ENCODE assay signal across 24 cellular contexts in the genomic region with DNA sequence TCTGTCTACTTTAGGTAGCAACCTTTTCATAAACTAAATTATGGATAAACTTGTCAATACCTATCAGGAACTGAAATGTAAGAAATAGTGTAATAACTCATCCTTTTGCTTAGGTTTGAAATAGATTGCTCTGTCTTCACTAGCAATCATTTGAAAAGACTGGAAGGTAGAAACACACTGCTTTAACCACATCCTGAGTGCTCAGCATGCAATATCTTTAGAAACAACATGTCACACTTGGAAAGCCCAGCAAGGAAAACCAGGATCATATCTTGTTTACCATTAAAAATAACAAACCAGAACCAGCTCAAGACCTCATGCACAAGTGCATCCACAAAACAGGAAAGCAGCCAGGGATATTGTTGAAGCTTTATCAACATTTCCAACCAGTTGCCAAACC. TPM values are rescaled to one million over a fixed set of nuclear protein-coding genes. Genes with fewer than 3 reads are reported as not detected.
"Had no signal": no experiment of that assay in that cellular context is flagged by ENCODE, and none has a peak within 500 bp of the region (broad histone marks: within the 10 kb centered on the region; RNA-seq: fewer than 3 reads in every experiment).

No MANE protein-coding gene starts in this region.

- H3K36me3 Mint-ChIP-seq: activated naive CD4-positive, alpha-beta T cell treated with anti-CD3 and anti-CD28 coated beads, Interleukin-2, amount 50 U/mL, for 24 hours had no signal

- H3K4me1 Mint-ChIP-seq: activated CD4-positive, alpha-beta T cell treated with anti-CD3 and anti-CD28 coated beads, Interleukin-2, amount 10 ng/mL, durations not matched to agents 24 days and 14 days had no signal

- H3K27ac ChIP-seq: body of pancreas, esophagus squamous epithelium, gastroesophageal sphincter, heart left ventricle, upper lobe of right lung, VCaP had no signal

- DNase-seq: activated CD4-positive, alpha-beta T cell treated with anti-CD3 and anti-CD28 coated beads, Interleukin-2, amount 10 ng/mL, durations not matched to agents 24 days and 14 days; activated CD8-positive, alpha-beta T cell treated with anti-CD3 and anti-CD28 coated beads for 36 hours; activated gamma-delta T cell treated with Interleukin-2 at 50 U/mL for 16 hours; anterior cingulate cortex; body of pancreas; caudate nucleus; endodermal cell; esophagus squamous epithelium; heart left ventricle; left cardiac atrium; naive B cell; retina; stimulated activated CD4-positive, alpha-beta T cell treated with anti-CD3 and anti-CD28 coated beads, Interleukin-4, amount 100 ng/mL, for 24 hours; stimulated activated naive CD4-positive, alpha-beta T cell treated with Interleukin-2 at 50 U/mL for 16 hours; upper lobe of right lung had no signal

- H3K36me3 ChIP-seq: esophagus squamous epithelium, gastroesophageal sphincter, heart left ventricle, upper lobe of right lung had no signal

- H3K4me3 ChIP-seq: body of pancreas, esophagus squamous epithelium, gastroesophageal sphincter, heart left ventricle, upper lobe of right lung had no signal

- H3K4me3 Mint-ChIP-seq: activated CD4-positive, alpha-beta T cell treated with anti-CD3 and anti-CD28 coated beads, Interleukin-2, amount 10 ng/mL, durations not matched to agents 24 days and 14 days; activated CD8-positive, alpha-beta T cell treated with anti-CD3 and anti-CD28 coated beads for 36 hours; activated naive CD4-positive, alpha-beta T cell treated with anti-CD3 and anti-CD28 coated beads, Interleukin-2, amount 50 U/mL, for 24 hours; endodermal cell; memory B cell; naive B cell had no signal

- H3K27ac Mint-ChIP-seq: activated CD4-positive, alpha-beta T cell treated with anti-CD3 and anti-CD28 coated beads, Interleukin-2, amount 10 ng/mL, durations not matched to agents 24 days and 14 days; activated CD8-positive, alpha-beta T cell treated with anti-CD3 and anti-CD28 coated beads for 36 hours; activated naive CD4-positive, alpha-beta T cell treated with anti-CD3 and anti-CD28 coated beads, Interleukin-2, amount 50 U/mL, for 24 hours; endodermal cell; memory B cell; naive B cell; progenitor cell of endocrine pancreas had no signal

- H3K9me3 Mint-ChIP-seq: activated CD4-positive, alpha-beta T cell treated with anti-CD3 and anti-CD28 coated beads, Interleukin-2, amount 10 ng/mL, durations not matched to agents 24 days and 14 days; activated CD8-positive, alpha-beta T cell treated with anti-CD3 and anti-CD28 coated beads for 36 hours; activated naive CD4-positive, alpha-beta T cell treated with anti-CD3 and anti-CD28 coated beads, Interleukin-2, amount 50 U/mL, for 24 hours; endodermal cell had no signal

- H3K9me3 ChIP-seq: body of pancreas, esophagus squamous epithelium, gastroesophageal sphincter, heart left ventricle, upper lobe of right lung had no signal

- ATAC-seq: activated CD4-positive, CD25-positive, alpha-beta regulatory T cell treated with anti-CD3 and anti-CD28 coated beads, Interleukin-2, amount 50 U/mL, for 24 hours; activated CD8-positive, alpha-beta T cell treated with anti-CD3 and anti-CD28 coated beads for 36 hours; body of pancreas; gastroesophageal sphincter; heart left ventricle; left cardiac atrium; upper lobe of right lung had no signal

RNA-seq across cellular contexts. Expression of gene KCNJ6, which starts 3.6 kb away (rescaled TPM):
- total RNA-seq: activated CD4-positive, alpha-beta T cell treated with anti-CD3 and anti-CD28 coated beads, Interleukin-2, amount 10 ng/mL, durations not matched to agents 24 days and 14 days; activated CD8-positive, alpha-beta T cell treated with anti-CD3 and anti-CD28 coated beads for 36 hours; dermis microvascular lymphatic vessel endothelial cell; esophagus squamous epithelium; heart left ventricle; left cardiac atrium; subcutaneous adipose tissue; T-helper 2 cell treated with Interferon-gamma antibody and Interleukin-4, amounts not matched to agents 100 ng/mL and 5 ng/mL, for 36 hours had no signal
- polyA plus RNA-seq: heart left ventricle had no signal
